ENCODE assay signal across 1 cellular context in the genomic region with DNA sequence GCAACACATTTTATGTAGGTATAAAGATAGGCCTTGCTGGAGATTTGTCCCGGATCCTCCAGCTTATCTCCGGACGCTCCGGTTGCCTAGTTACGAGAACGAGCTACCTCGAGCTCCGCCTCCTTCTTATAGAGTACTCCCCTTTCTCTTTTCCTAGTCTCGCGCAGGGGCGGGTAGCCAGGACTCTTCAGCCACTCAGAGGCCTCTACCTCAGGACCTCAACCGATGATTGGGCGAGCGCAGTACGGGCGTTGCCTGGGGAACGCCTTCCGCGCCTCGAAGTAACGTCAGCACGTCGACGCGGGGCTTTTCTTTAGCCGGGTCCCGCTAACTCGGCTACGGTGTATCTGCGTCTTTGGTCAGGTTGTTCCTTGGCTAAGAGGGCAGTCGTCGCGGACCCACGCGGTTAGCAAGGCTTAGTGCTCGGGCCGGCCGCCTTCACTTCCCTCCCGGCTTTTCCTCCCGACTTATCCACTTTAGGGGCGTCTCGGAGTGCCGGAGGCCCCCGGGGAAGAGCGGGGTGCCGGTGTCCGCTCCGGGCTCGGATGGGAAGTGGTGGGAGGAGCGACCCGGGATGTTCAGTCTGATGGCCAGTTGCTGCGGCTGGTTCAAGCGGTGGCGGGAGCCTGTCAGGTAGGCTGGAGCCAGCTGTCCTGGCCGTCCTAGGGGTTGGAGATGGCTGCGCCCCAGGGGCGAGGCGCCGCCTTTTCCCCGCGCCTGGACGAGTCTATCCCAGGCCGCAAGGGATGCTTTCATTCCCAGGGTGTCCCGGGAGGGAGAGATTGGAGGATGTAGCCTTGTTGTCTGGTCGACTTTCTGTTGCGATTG.
TF ChIP-seq lines count a peak whose summit lies in the region.

A gene (plus strand): TSS at position 306 of the 828 bp plus-strand sequence. CDS start 269 bp downstream, at position 575.

TF ChIP-seq in HepG2, 621 proteins besides CTCF, POLR2A, EP300 and RAD21 (continued from another document and continues in another):
- TF ChIP-seq, protein P1, sequence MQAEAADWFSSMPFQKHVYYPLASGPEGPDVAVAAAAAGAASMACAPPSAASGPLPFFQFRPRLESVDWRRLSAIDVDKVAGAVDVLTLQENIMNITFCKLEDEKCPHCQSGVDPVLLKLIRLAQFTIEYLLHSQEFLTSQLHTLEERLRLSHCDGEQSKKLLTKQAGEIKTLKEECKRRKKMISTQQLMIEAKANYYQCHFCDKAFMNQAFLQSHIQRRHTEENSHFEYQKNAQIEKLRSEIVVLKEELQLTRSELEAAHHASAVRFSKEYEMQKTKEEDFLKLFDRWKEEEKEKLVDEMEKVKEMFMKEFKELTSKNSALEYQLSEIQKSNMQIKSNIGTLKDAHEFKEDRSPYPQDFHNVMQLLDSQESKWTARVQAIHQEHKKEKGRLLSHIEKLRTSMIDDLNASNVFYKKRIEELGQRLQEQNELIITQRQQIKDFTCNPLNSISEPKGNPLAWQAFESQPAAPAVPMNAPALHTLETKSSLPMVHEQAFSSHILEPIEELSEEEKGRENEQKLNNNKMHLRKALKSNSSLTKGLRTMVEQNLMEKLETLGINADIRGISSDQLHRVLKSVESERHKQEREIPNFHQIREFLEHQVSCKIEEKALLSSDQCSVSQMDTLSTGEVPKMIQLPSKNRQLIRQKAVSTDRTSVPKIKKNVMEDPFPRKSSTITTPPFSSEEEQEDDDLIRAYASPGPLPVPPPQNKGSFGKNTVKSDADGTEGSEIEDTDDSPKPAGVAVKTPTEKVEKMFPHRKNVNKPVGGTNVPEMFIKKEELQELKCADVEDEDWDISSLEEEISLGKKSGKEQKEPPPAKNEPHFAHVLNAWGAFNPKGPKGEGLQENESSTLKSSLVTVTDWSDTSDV (CRISPR knock-in tag; IDR thresholded peaks at IDR 0.05): no peak
- no peak for TF ChIP-seq ATM (IDR thresholded peaks at IDR 0.05; ENCODE audit: borderline replicate concordance)
- peak; percentile 77 for TF ChIP-seq SALL1 (CRISPR knock-in tag; IDR thresholded peaks at IDR 0.05)
- TF ChIP-seq, protein P2, sequence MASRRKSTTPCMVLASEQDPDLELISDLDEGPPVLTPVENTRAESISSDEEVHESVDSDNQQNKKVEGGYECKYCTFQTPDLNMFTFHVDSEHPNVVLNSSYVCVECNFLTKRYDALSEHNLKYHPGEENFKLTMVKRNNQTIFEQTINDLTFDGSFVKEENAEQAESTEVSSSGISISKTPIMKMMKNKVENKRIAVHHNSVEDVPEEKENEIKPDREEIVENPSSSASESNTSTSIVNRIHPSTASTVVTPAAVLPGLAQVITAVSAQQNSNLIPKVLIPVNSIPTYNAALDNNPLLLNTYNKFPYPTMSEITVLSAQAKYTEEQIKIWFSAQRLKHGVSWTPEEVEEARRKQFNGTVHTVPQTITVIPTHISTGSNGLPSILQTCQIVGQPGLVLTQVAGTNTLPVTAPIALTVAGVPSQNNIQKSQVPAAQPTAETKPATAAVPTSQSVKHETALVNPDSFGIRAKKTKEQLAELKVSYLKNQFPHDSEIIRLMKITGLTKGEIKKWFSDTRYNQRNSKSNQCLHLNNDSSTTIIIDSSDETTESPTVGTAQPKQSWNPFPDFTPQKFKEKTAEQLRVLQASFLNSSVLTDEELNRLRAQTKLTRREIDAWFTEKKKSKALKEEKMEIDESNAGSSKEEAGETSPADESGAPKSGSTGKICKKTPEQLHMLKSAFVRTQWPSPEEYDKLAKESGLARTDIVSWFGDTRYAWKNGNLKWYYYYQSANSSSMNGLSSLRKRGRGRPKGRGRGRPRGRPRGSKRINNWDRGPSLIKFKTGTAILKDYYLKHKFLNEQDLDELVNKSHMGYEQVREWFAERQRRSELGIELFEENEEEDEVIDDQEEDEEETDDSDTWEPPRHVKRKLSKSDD (CRISPR knock-in tag; IDR thresholded peaks at IDR 0.05; ENCODE audit: low read depth): no peak
- peak; percentile 50; the same call in 1 of the 2 replicates for TF ChIP-seq ELF3 (CRISPR knock-in tag; IDR thresholded peaks at IDR 0.05)
- TF ChIP-seq, protein P3, sequence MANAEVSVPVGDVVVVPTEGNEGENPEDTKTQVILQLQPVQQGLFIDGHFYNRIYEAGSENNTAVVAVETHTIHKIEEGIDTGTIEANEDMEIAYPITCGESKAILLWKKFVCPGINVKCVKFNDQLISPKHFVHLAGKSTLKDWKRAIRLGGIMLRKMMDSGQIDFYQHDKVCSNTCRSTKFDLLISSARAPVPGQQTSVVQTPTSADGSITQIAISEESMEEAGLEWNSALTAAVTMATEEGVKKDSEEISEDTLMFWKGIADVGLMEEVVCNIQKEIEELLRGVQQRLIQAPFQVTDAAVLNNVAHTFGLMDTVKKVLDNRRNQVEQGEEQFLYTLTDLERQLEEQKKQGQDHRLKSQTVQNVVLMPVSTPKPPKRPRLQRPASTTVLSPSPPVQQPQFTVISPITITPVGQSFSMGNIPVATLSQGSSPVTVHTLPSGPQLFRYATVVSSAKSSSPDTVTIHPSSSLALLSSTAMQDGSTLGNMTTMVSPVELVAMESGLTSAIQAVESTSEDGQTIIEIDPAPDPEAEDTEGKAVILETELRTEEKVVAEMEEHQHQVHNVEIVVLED (CRISPR knock-in tag; IDR thresholded peaks at IDR 0.05; ENCODE audit: borderline replicate concordance): peak; percentile 98
- TF ChIP-seq MXD4 (CRISPR knock-in tag; IDR thresholded peaks at IDR 0.05): peak; percentile 23; the same call in 1 of the 2 replicates
- TF ChIP-seq, protein P4, sequence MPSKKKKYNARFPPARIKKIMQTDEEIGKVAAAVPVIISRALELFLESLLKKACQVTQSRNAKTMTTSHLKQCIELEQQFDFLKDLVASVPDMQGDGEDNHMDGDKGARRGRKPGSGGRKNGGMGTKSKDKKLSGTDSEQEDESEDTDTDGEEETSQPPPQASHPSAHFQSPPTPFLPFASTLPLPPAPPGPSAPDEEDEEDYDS (CRISPR knock-in tag; IDR thresholded peaks at IDR 0.05): peak; percentile 71
- TF ChIP-seq TGIF2 (CRISPR knock-in tag; IDR thresholded peaks at IDR 0.05): peak; percentile 74; the same call in 1 of the 2 replicates
- TF ChIP-seq, protein P5, sequence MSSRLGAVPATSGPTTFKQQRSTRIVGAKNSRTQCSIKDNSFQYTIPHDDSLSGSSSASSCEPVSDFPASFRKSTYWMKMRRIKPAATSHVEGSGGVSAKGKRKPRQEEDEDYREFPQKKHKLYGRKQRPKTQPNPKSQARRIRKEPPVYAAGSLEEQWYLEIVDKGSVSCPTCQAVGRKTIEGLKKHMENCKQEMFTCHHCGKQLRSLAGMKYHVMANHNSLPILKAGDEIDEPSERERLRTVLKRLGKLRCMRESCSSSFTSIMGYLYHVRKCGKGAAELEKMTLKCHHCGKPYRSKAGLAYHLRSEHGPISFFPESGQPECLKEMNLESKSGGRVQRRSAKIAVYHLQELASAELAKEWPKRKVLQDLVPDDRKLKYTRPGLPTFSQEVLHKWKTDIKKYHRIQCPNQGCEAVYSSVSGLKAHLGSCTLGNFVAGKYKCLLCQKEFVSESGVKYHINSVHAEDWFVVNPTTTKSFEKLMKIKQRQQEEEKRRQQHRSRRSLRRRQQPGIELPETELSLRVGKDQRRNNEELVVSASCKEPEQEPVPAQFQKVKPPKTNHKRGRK (CRISPR knock-in tag; IDR thresholded peaks at IDR 0.05): no peak
- TF ChIP-seq, protein P6, sequence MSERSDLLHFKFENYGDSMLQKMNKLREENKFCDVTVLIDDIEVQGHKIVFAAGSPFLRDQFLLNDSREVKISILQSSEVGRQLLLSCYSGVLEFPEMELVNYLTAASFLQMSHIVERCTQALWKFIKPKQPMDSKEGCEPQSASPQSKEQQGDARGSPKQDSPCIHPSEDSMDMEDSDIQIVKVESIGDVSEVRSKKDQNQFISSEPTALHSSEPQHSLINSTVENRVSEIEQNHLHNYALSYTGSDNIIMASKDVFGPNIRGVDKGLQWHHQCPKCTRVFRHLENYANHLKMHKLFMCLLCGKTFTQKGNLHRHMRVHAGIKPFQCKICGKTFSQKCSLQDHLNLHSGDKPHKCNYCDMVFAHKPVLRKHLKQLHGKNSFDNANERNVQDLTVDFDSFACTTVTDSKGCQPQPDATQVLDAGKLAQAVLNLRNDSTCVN (CRISPR knock-in tag; IDR thresholded peaks at IDR 0.05; ENCODE audit: borderline replicate concordance): no peak; the same call in 1 of the 2 replicates
- 0 out of 2 replicates have a peak, but pooled peaks have one; percentile 29 for TF ChIP-seq NRL (CRISPR knock-in tag; IDR thresholded peaks at IDR 0.05; ENCODE audit: borderline replicate concordance)
- TF ChIP-seq THAP11 (CRISPR knock-in tag; IDR thresholded peaks at IDR 0.05): peak; percentile 78
- TF ChIP-seq, protein P7, sequence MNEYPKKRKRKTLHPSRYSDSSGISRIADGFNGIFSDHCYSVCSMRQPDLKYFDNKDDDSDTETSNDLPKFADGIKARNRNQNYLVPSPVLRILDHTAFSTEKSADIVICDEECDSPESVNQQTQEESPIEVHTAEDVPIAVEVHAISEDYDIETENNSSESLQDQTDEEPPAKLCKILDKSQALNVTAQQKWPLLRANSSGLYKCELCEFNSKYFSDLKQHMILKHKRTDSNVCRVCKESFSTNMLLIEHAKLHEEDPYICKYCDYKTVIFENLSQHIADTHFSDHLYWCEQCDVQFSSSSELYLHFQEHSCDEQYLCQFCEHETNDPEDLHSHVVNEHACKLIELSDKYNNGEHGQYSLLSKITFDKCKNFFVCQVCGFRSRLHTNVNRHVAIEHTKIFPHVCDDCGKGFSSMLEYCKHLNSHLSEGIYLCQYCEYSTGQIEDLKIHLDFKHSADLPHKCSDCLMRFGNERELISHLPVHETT (CRISPR knock-in tag; conservative IDR thresholded peaks at IDR 0.05): peak; percentile 57; the same call in 1 of the 2 replicates
- TF ChIP-seq BRD4 (CRISPR knock-in tag; IDR thresholded peaks at IDR 0.05): no peak
- TF ChIP-seq, protein P8, sequence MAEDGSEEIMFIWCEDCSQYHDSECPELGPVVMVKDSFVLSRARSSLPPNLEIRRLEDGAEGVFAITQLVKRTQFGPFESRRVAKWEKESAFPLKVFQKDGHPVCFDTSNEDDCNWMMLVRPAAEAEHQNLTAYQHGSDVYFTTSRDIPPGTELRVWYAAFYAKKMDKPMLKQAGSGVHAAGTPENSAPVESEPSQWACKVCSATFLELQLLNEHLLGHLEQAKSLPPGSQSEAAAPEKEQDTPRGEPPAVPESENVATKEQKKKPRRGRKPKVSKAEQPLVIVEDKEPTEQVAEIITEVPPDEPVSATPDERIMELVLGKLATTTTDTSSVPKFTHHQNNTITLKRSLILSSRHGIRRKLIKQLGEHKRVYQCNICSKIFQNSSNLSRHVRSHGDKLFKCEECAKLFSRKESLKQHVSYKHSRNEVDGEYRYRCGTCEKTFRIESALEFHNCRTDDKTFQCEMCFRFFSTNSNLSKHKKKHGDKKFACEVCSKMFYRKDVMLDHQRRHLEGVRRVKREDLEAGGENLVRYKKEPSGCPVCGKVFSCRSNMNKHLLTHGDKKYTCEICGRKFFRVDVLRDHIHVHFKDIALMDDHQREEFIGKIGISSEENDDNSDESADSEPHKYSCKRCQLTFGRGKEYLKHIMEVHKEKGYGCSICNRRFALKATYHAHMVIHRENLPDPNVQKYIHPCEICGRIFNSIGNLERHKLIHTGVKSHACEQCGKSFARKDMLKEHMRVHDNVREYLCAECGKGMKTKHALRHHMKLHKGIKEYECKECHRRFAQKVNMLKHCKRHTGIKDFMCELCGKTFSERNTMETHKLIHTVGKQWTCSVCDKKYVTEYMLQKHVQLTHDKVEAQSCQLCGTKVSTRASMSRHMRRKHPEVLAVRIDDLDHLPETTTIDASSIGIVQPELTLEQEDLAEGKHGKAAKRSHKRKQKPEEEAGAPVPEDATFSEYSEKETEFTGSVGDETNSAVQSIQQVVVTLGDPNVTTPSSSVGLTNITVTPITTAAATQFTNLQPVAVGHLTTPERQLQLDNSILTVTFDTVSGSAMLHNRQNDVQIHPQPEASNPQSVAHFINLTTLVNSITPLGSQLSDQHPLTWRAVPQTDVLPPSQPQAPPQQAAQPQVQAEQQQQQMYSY (CRISPR knock-in tag; IDR thresholded peaks at IDR 0.05): peak; percentile 57; the same call in 1 of the 2 replicates
- peak; percentile 74 for TF ChIP-seq ZFX (CRISPR knock-in tag; IDR thresholded peaks at IDR 0.05; ENCODE audit: low read depth)
- TF ChIP-seq SKI (IDR thresholded peaks at IDR 0.05; ENCODE audit: partially characterized antibody): no peak
- TF ChIP-seq ZNF138 (CRISPR knock-in tag; IDR thresholded peaks at IDR 0.05; ENCODE audit: low read depth): no peak
- peak; percentile 82 for TF ChIP-seq RBM39 (IDR thresholded peaks at IDR 0.05; ENCODE audit: low read depth, low read length, poor library complexity, severe bottlenecking)
- TF ChIP-seq, protein P9, sequence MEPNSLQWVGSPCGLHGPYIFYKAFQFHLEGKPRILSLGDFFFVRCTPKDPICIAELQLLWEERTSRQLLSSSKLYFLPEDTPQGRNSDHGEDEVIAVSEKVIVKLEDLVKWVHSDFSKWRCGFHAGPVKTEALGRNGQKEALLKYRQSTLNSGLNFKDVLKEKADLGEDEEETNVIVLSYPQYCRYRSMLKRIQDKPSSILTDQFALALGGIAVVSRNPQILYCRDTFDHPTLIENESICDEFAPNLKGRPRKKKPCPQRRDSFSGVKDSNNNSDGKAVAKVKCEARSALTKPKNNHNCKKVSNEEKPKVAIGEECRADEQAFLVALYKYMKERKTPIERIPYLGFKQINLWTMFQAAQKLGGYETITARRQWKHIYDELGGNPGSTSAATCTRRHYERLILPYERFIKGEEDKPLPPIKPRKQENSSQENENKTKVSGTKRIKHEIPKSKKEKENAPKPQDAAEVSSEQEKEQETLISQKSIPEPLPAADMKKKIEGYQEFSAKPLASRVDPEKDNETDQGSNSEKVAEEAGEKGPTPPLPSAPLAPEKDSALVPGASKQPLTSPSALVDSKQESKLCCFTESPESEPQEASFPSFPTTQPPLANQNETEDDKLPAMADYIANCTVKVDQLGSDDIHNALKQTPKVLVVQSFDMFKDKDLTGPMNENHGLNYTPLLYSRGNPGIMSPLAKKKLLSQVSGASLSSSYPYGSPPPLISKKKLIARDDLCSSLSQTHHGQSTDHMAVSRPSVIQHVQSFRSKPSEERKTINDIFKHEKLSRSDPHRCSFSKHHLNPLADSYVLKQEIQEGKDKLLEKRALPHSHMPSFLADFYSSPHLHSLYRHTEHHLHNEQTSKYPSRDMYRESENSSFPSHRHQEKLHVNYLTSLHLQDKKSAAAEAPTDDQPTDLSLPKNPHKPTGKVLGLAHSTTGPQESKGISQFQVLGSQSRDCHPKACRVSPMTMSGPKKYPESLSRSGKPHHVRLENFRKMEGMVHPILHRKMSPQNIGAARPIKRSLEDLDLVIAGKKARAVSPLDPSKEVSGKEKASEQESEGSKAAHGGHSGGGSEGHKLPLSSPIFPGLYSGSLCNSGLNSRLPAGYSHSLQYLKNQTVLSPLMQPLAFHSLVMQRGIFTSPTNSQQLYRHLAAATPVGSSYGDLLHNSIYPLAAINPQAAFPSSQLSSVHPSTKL (CRISPR knock-in tag; IDR thresholded peaks at IDR 0.05): 0 out of 2 replicates have a peak, but pooled peaks have one; percentile 37
- TF ChIP-seq ZNF207 (IDR thresholded peaks at IDR 0.05; ENCODE audit: borderline replicate concordance): no peak
- TF ChIP-seq KDM2A (CRISPR knock-in tag; IDR thresholded peaks at IDR 0.05; ENCODE audit: borderline replicate concordance, low read depth): peak; percentile 93
- peak; percentile 78 for TF ChIP-seq HOXA3 (CRISPR knock-in tag; IDR thresholded peaks at IDR 0.05)
- TF ChIP-seq KLF11 (CRISPR knock-in tag; IDR thresholded peaks at IDR 0.05): peak; percentile 71; the same call in 1 of the 2 replicates
- TF ChIP-seq PHB2 (IDR thresholded peaks at IDR 0.05; ENCODE audit: partially characterized antibody): no peak
